ENCODE assay signal across 1 cellular context in the genomic region with DNA sequence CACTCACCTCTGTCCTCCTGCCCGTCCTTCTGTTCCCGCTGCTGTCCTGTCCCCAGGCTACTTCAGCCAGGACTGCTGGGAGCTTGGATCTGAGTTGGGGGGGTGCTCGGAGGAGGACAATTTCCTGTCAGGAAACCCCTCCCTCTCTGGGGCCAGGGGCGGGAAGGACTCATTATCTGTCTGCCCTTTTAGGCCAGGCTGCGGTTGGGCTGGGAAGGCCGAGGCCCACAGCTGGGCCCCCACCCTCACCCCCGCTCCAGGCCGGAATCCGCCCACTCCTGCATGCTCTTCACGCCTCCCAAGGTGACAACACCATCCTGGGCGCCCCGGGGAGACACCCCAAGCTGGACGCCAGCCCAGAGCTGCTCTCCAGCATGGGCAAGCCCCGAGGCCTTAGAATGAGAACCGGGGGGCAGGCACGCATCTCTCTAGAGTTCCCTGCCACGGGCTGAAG.
TF ChIP-seq lines count a peak whose summit lies in the region.

Gene EXOC3L2 (minus strand): TSS at position 74 of the 454 bp plus-strand sequence. CDS start 6,362 bp downstream, outside the sequence.

TF ChIP-seq in PFSK-1, 5 proteins besides CTCF, POLR2A, EP300 and RAD21 (continued from another document):
- peak; percentile 42 to 70; a peak in 1 of 4 replicates for TF ChIP-seq REST (IDR thresholded peaks at IDR 0.05; ENCODE audit: insufficient read depth in 1 of 2, low read depth in 2 of 2, low read length in 2 of 2)
